ENCODE assay signal across 10 cellular contexts in the genomic region with DNA sequence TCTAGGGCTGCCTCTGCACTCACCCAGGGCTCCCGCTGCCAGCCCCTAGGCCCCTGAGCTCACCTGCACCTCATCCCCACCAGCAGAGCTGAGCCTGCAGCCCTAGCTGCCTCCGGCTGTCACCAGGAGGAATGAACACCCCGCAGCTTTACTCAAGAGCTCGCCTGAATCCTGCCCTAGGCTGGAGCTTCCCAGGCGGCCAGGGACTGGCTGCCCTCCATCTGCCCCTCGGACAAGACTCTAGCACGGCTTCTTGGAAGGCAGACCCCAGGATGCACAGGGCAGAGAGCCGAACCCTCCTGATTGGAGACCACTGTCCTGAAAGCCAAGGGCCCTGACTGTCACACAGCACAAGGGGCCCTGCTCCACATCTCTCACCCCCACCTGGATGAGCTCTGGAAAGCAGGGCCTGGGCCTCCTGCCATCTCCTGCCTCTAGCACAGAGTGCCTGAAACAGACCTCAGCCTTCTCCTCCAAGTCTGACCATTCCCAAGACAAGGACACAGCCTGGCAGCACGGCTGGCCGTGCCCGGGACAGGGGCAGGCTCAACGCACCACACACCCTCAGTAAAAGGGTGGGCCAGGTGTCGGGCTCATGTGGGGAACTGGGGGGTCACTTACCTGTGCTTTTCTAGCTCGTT. TPM values are rescaled to one million over a fixed set of nuclear protein-coding genes. Genes with fewer than 3 reads are reported as not detected.
DNase-seq lines count a peak whose midpoint lies in the region; ATAC-seq and TF ChIP-seq lines count a peak whose summit lies in the region.
"Had no signal": no experiment of that assay in that cellular context is flagged by ENCODE, and none has a peak within 500 bp of the region (broad histone marks: within the 10 kb centered on the region; RNA-seq: fewer than 3 reads in every experiment).

No MANE protein-coding gene starts in this region.

- H3K27ac ChIP-seq in BLaER1 treated with 17β-estradiol and CSF1 and Interleukin-3, amounts not matched to agents 10 nM and 100 nM, result peak overlapping the region in 10 of 11 experiments; percentile 8 to 72 (median 57); a peak in 16 of 22 replicates
- H3K27ac ChIP-seq in left ventricle myocardium inferior (replicated peaks), result peak overlapping the region; percentile 100
- H3K27ac ChIP-seq in prostate gland, result peak overlapping the region; percentile 92 to 94
- no peak overlapping the region for H3K27ac ChIP-seq in effector memory CD4-positive, alpha-beta T cell (ENCODE audit: insufficient read depth, low read length, poor library complexity, severe bottlenecking)

- H3K27me3 ChIP-seq in BLaER1 treated with 17β-estradiol and CSF1 and Interleukin-3, amounts not matched to agents 10 nM and 100 nM, result no peaks in the 10 kb centered on the region
- no peaks in the 10 kb centered on the region for H3K27me3 ChIP-seq in left ventricle myocardium inferior (ENCODE audit: low read depth)
- H3K27me3 ChIP-seq in prostate gland (replicated peaks; ENCODE audit: insufficient read depth), result no peaks in the 10 kb centered on the region
- H3K27me3 ChIP-seq in effector memory CD4-positive, alpha-beta T cell (replicated peaks; ENCODE audit: control insufficient read depth, insufficient read depth, low read length, poor library complexity, severe bottlenecking), result no peaks in the 10 kb centered on the region

- no peak for TF ChIP-seq POLR2A in prostate gland (IDR thresholded peaks at IDR 0.05)

- 69% methylated on average over 14 of the region's 14 CpGs for WGBS in prostate gland

- in situ Hi-C loops in GM13977 (cut with MboI; ENCODE audit: low pct_unique_long_range_greater_than_20kb, low sequenced_read_pairs, unreplicated experiment), result no loop called here

- no peak for ATAC-seq in HG02852 (IDR thresholded peaks at IDR 0.05; ENCODE audit: unreplicated experiment)
- ATAC-seq in HG02642 (IDR thresholded peaks at IDR 0.05; ENCODE audit: poor library complexity, unreplicated experiment), result no peak
- ATAC-seq: T-cell had no signal

- H3K4me2 ChIP-seq in BLaER1 treated with 17β-estradiol and CSF1 and Interleukin-3, amounts not matched to agents 10 nM and 100 nM, result peak overlapping the region; percentile 57 to 98 (median 73)

- no peaks in the 10 kb centered on the region for H3K9me3 ChIP-seq in BLaER1 treated with 17β-estradiol and CSF1 and Interleukin-3, amounts not matched to agents 10 nM and 100 nM (replicated peaks in 1 of 11)
- H3K9me3 ChIP-seq in left ventricle myocardium inferior (replicated peaks) (no peaks in the 10 kb centered on the region), prostate gland (no peaks in the 10 kb centered on the region)
- no peaks in the 10 kb centered on the region for H3K9me3 ChIP-seq in effector memory CD4-positive, alpha-beta T cell (ENCODE audit: control insufficient read depth, low read length)

- peak overlapping the region; percentile 11 to 97 (median 56); a peak in 20 of 22 replicates for H3K9ac ChIP-seq in BLaER1 treated with 17β-estradiol and CSF1 and Interleukin-3, amounts not matched to agents 10 nM and 100 nM

- TF ChIP-seq CTCF in left ventricle myocardium inferior (IDR thresholded peaks at IDR 0.05; ENCODE audit: borderline replicate concordance) (no peak), prostate gland (IDR thresholded peaks at IDR 0.05) (no peak), GM13977 (IDR thresholded peaks at IDR 0.05; ENCODE audit: extremely low read depth, insufficient read depth, missing control alignments) (no peak)

- peaks cover 48 to 59% (median 53%) of the 10 kb centered on the region in 10 experiments for H3K4me1 ChIP-seq in BLaER1 treated with 17β-estradiol and CSF1 and Interleukin-3, amounts not matched to agents 10 nM and 100 nM
- H3K4me1 ChIP-seq in left ventricle myocardium inferior, result peaks cover 89% of the 10 kb centered on the region
- peaks cover 47% of the 10 kb centered on the region for H3K4me1 ChIP-seq in prostate gland (replicated peaks)
- H3K4me1 ChIP-seq in effector memory CD4-positive, alpha-beta T cell (ENCODE audit: control insufficient read depth, insufficient read depth, low read length, poor library complexity, severe bottlenecking), result peaks cover 18% of the 10 kb centered on the region

- peak; percentile 11 for DNase-seq in activated CD8-positive, alpha-beta memory T cell treated with anti-CD3 and anti-CD28 coated beads, Interleukin-2, amount 50 U/mL, for 4 hours
- peak; percentile 20 for DNase-seq in left ventricle myocardium inferior
- DNase-seq in prostate gland (ENCODE audit: low spot score), result no peak
- DNase-seq in effector memory CD4-positive, alpha-beta T cell, result no peak
- no peak for DNase-seq in GM13977 (ENCODE audit: low spot score)
- DNase-seq: NCI-H2227 treated with DMSO at 0.1 percent for 48 hours had no signal

- intact Hi-C loops in left ventricle myocardium inferior (cut with micrococcal nuclease) (no loop called here), prostate gland (cut with DNase I) (no loop called here)

- H3K4me3 ChIP-seq in BLaER1 treated with 17β-estradiol and CSF1 and Interleukin-3, amounts not matched to agents 10 nM and 100 nM, result peak overlapping the region in 3 of 10 experiments; percentile 2 to 19 (median 5); a peak in 3 of 20 replicates
- peak overlapping the region; percentile 79 for H3K4me3 ChIP-seq in left ventricle myocardium inferior
- no peak overlapping the region for H3K4me3 ChIP-seq in prostate gland
- H3K4me3 ChIP-seq in effector memory CD4-positive, alpha-beta T cell (ENCODE audit: insufficient read depth, low read depth, low read length, poor library complexity, severe bottlenecking), result no peak overlapping the region

- H3K36me3 ChIP-seq in BLaER1 treated with 17β-estradiol and CSF1 and Interleukin-3, amounts not matched to agents 10 nM and 100 nM, result peaks cover 17 to 76% (median 45%) of the 10 kb centered on the region in 11 experiments; a peak in 21 of 22 replicates
- H3K36me3 ChIP-seq in left ventricle myocardium inferior, result peaks cover 25% of the 10 kb centered on the region
- peaks cover 0 to 4% of the 10 kb centered on the region in 2 donors for H3K36me3 ChIP-seq in prostate gland
- peaks cover 52% of the 10 kb centered on the region for H3K36me3 ChIP-seq in effector memory CD4-positive, alpha-beta T cell (ENCODE audit: control insufficient read depth, insufficient read depth, low read length)

- H4K20me1 ChIP-seq in BLaER1 treated with 17β-estradiol and CSF1 and Interleukin-3, amounts not matched to agents 10 nM and 100 nM, result peaks cover 72 to 86% (median 86%) of the 10 kb centered on the region in 11 experiments

RNA-seq across cellular contexts. Expression of a gene that starts 4.4 kb away (rescaled TPM):
- total RNA-seq in left ventricle myocardium inferior (40.4 TPM), prostate gland (10 to 100 TPM; 63.4 to 81.1 TPM)

RNA-seq across cellular contexts. Expression of a gene that starts 15.6 kb away (rescaled TPM):
- 6.4 TPM for total RNA-seq in left ventricle myocardium inferior
- total RNA-seq in prostate gland, result 10 to 100 TPM; 21.1 to 24.2 TPM

RNA-seq across cellular contexts. Expression of a gene that starts 15.6 kb away (rescaled TPM):
- total RNA-seq in left ventricle myocardium inferior, result 2.2 TPM
- 10 to 100 TPM in 1 of 2 donors, 1 to 10 TPM in 1; 3.8 to 15.2 TPM for total RNA-seq in prostate gland

Comparison
In these comparisons a context has a peak if more than half of its experiments do, and no peak if none do; other contexts are left out.
1. DNase-seq: peak in activated CD8-positive, alpha-beta memory T cell treated with anti-CD3 and anti-CD28 coated beads, Interleukin-2, amount 50 U/mL, for 4 hours (single experiment) and left ventricle myocardium inferior (single experiment); none in prostate gland (single experiment), effector memory CD4-positive, alpha-beta T cell (0 of 3) and GM13977 (single experiment).